Comparison of ENCODE assay signal across 8 cellular contexts in the genomic region with DNA sequence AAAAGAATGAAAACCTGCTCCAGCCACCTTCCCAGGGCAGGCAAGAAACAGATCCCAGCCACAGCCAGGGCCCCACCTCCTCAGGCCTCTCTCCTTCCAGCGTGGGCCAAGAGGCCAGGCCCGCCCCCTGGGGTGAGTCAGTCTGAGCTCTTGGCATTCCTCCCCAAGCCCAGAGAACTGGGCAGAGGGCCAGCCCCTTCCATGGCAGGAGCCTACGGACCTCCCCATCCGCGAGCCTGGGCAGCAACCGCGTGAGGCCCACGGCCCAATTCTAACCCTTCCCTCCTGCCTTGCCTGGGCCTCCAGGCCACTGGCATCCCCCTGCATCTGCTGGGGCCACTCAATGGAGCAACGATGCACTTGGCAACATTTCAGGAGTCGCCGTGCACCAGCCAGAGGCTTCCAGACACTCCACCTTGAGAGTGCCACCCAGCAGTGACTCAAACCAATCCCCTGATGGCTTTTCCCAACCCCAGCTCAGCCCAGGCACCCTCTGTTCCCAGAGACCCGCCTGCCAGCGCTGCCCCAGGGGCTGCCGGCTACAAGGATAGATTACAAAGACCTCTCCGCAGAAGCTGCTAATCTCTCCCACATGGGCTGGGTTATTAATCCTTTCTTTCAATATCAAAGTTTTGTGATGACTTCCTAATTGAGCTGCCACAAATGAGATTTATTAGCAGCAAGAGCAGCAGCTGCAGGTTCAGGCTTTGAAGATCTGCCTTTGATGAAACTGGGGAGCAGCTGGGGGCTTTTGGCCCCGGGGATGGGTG.
A peak's percentile ranks its signal among the peaks of the same experiment; 100 is the strongest.
DNase-seq lines count a peak whose midpoint lies in the region; ATAC-seq and TF ChIP-seq lines count a peak whose summit lies in the region.

No MANE protein-coding gene starts in this region.

- H3K36me3 Mint-ChIP-seq in effector memory CD8-positive, alpha-beta T cell (ENCODE audit: insufficient read depth) = peaks cover 57% of the 10 kb centered on the region

- peak overlapping the region; percentile 63 for H3K9ac ChIP-seq in HCT116 (ENCODE audit: low read length)

- peak overlapping the region; percentile 80 for H2AFZ ChIP-seq in HCT116 (ENCODE audit: low read depth, low read length, poor library complexity, severe bottlenecking)

- intact Hi-C loops in A673 (cut with micrococcal nuclease; ENCODE audit: unreplicated experiment) (no loop called here), HCT116 (cut with micrococcal nuclease) (loop anchor here (5.0 kb wide), 1 partner anchor 131 kb away; no protein-coding TSS in a partner anchor), testis (cut with DNase I; ENCODE audit: low total_unique reads) (no loop called here)

- peak overlapping the region; percentile 79 to 82 for H3K27ac Mint-ChIP-seq in effector memory CD8-positive, alpha-beta T cell

- no peaks in the 10 kb centered on the region for H4K20me1 ChIP-seq in HCT116 (ENCODE audit: insufficient read depth)

- BruUV-seq in A673 (replicated peaks; lab: Mats Ljungman, UMichigan) (no TSS peak), HCT116 (replicated peaks; lab: Mats Ljungman, UMichigan) (no TSS peak)

- H3K9me2 ChIP-seq in HCT116 (ENCODE audit: insufficient read depth) = no peaks in the 10 kb centered on the region

- RAD21 ChIA-PET in HCT116 (lab: Charles Lee; ENCODE audit: low non-redundant PET in 1 of 2, low total read pairs in 2 of 2, uncharacterized antibody in 2 of 2, unreplicated experiment in 2 of 2) = interaction anchor here (0.7 to 1.5 kb wide), 3 partner anchors 9 to 138 kb away, joined by 3 to 5 read pairs (median 3); no protein-coding TSS in a partner anchor

- H3K9me3 ChIP-seq in A673 (ENCODE audit: low read depth, low read length, poor library complexity, severe bottlenecking) (peaks cover 5% of the 10 kb centered on the region), HCT116 (ENCODE audit: control insufficient read depth in 1 of 2, insufficient read depth in 1 of 2, low read depth in 1 of 2, low read length in 2 of 2) (peaks cover 5 to 7% of the 10 kb centered on the region in 2 experiments; a peak in 1 of 4 replicates), testis (no peaks in the 10 kb centered on the region)

- H3K27ac ChIP-seq in A673 (ENCODE audit: low read depth, low read length, poor library complexity, severe bottlenecking) = no peak overlapping the region
- peak overlapping the region; percentile 66 for H3K27ac ChIP-seq in HCT116 (ENCODE audit: low read depth, low read length)
- peak overlapping the region in 1 of 2 donors; percentile 28 for H3K27ac ChIP-seq in testis

- no peaks in the 10 kb centered on the region for H3K27me3 Mint-ChIP-seq in effector memory CD8-positive, alpha-beta T cell

- peak overlapping the region in 1 of 2 donors; percentile 8 for H3K4me3 Mint-ChIP-seq in effector memory CD8-positive, alpha-beta T cell

- WGBS in testis, 2 donors = 23 to 37% methylated on average over 9 to 16 of the region's 16 CpGs

- no peaks in the 10 kb centered on the region for H3K27me3 ChIP-seq in A673 (replicated peaks; ENCODE audit: insufficient read depth, low read depth, low read length, poor library complexity)
- no peaks in the 10 kb centered on the region for H3K27me3 ChIP-seq in HCT116 (ENCODE audit: insufficient read depth, low read length)
- H3K27me3 ChIP-seq in testis = no peaks in the 10 kb centered on the region

- TF ChIP-seq POLR2A in HCT116 (IDR thresholded peaks at IDR 0.05; ENCODE audit: borderline replicate concordance, extremely low read depth, insufficient read depth, insufficient read length) = no peak
- TF ChIP-seq POLR2A in testis (IDR thresholded peaks at IDR 0.05) = no peak

- TF ChIP-seq CTCF in A673 (conservative IDR thresholded peaks at IDR 0.05; ENCODE audit: low read depth, low read length) (no peak), HCT116 (IDR thresholded peaks at IDR 0.05 in 2 of 3, conservative IDR thresholded peaks at IDR 0.05 in 1 of 3; ENCODE audit: borderline replicate concordance in 1 of 3, insufficient read depth in 1 of 3, low read depth in 2 of 3, low read length in 2 of 3) (no peak), testis (IDR thresholded peaks at IDR 0.05) (no peak)

- peak overlapping the region; percentile 100 for H3K4me2 ChIP-seq in HCT116 (ENCODE audit: low read length)

- CTCF ChIA-PET in A673 (lab: Charles Lee) = no interaction called here
- CTCF ChIA-PET in HCT116 (lab: Charles Lee) = interaction anchor here (1.6 to 1.8 kb wide), 2 partner anchors 30 to 469 kb away, joined by 3 to 12 read pairs; no protein-coding TSS in a partner anchor

- H3K9me3 Mint-ChIP-seq in effector memory CD8-positive, alpha-beta T cell = no peaks in the 10 kb centered on the region

- no peak for TF ChIP-seq RAD21 in HCT116 (IDR thresholded peaks at IDR 0.05; ENCODE audit: low read depth)

- ATAC-seq in HCT116 = peak; percentile 91
- no peak for ATAC-seq in effector memory CD8-positive, alpha-beta T cell (replicated peaks)
- no peak for ATAC-seq in HG03135 (IDR thresholded peaks at IDR 0.05; ENCODE audit: unreplicated experiment)

- H3K36me3 ChIP-seq in A673 (ENCODE audit: insufficient read depth, low read length, poor library complexity, severe bottlenecking) (no peaks in the 10 kb centered on the region), HCT116 (ENCODE audit: control insufficient read depth in 1 of 2, insufficient read depth in 2 of 2, low read length in 2 of 2) (no peaks in the 10 kb centered on the region), testis (ENCODE audit: low read depth, missing control alignments) (no peaks in the 10 kb centered on the region)

- H3K4me1 ChIP-seq in A673 (ENCODE audit: insufficient read depth, low read length, poor library complexity, severe bottlenecking) = peaks cover 12% of the 10 kb centered on the region
- H3K4me1 ChIP-seq in HCT116 (ENCODE audit: control insufficient read depth in 1 of 2, insufficient read depth in 2 of 2, low read length in 2 of 2) = peaks cover 18 to 23% of the 10 kb centered on the region in 2 experiments
- H3K4me1 ChIP-seq in testis = peaks cover 14% of the 10 kb centered on the region

- DNase-seq in A673 (ENCODE audit: low spot score) (peak; percentile 60), HCT116 (ENCODE audit: low read depth, low spot score) (peak; percentile 88), RPMI8226 (peak; percentile 72), lung microvascular endothelial cell (ENCODE audit: low read depth in 2 of 2) (peak; percentile 94 to 97), testis (peak; percentile 94)
- no peak for DNase-seq in effector memory CD8-positive, alpha-beta T cell
- DNase-seq in stimulated activated CD4-positive, alpha-beta T cell treated with anti-CD3 and anti-CD28 coated beads, Interleukin-4, amount 100 ng/mL, for 4 hours = no peak

- POLR2A ChIA-PET in A673 (lab: Charles Lee; ENCODE audit: low non-redundant PET) (no interaction called here), HCT116 (lab: Charles Lee) (interaction anchor here (0.6 to 1.3 kb wide), 3 partner anchors 10 to 391 kb away, joined by 3 to 4 read pairs (median 4); no protein-coding TSS in a partner anchor)

- H3K4me3 ChIP-seq in A673 (ENCODE audit: low read depth, low read length, poor library complexity, severe bottlenecking) (no peak overlapping the region), HCT116 (replicated peaks in 1 of 2; ENCODE audit: low read depth in 1 of 2, low read length in 2 of 2) (peak overlapping the region; percentile 46 to 62), testis (no peak overlapping the region)

- no peaks in the 10 kb centered on the region for H3K79me2 ChIP-seq in HCT116 (ENCODE audit: insufficient read depth, low read length)

- peaks cover 24 to 50% of the 10 kb centered on the region in 2 donors for H3K4me1 Mint-ChIP-seq in effector memory CD8-positive, alpha-beta T cell (ENCODE audit: low read depth in 2 of 2)

TF ChIP-seq in HCT116, 20 proteins besides CTCF, POLR2A, EP300 and RAD21:
- TF ChIP-seq EZH2phosphoT487 (IDR thresholded peaks at IDR 0.05; ENCODE audit: borderline replicate concordance) = no peak
- TF ChIP-seq EZH2 (IDR thresholded peaks at IDR 0.05) = no peak
- TF ChIP-seq CBX3 (IDR thresholded peaks at IDR 0.05; ENCODE audit: low read depth) = peak; percentile 46; the same call in 1 of the 2 replicates
- peak; percentile 81 for TF ChIP-seq FOSL1 (IDR thresholded peaks at IDR 0.05; ENCODE audit: low read depth)
- TF ChIP-seq EGR1 (IDR thresholded peaks at IDR 0.05; ENCODE audit: low read depth) = peak; percentile 85
- TF ChIP-seq SP1 (IDR thresholded peaks at IDR 0.05; ENCODE audit: low read depth) = peak; percentile 74
- TF ChIP-seq JUND (IDR thresholded peaks at IDR 0.05) = peak; percentile 76; the same call in 1 of the 2 replicates
- peak; percentile 68 for TF ChIP-seq MAX (IDR thresholded peaks at IDR 0.05)
- TF ChIP-seq, protein P1, sequence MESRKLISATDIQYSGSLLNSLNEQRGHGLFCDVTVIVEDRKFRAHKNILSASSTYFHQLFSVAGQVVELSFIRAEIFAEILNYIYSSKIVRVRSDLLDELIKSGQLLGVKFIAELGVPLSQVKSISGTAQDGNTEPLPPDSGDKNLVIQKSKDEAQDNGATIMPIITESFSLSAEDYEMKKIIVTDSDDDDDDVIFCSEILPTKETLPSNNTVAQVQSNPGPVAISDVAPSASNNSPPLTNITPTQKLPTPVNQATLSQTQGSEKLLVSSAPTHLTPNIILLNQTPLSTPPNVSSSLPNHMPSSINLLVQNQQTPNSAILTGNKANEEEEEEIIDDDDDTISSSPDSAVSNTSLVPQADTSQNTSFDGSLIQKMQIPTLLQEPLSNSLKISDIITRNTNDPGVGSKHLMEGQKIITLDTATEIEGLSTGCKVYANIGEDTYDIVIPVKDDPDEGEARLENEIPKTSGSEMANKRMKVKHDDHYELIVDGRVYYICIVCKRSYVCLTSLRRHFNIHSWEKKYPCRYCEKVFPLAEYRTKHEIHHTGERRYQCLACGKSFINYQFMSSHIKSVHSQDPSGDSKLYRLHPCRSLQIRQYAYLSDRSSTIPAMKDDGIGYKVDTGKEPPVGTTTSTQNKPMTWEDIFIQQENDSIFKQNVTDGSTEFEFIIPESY (IDR thresholded peaks at IDR 0.05; ENCODE audit: extremely low read depth, insufficient replicate concordance, low read length) = no peak
- peak; percentile 60 for TF ChIP-seq POLR2AphosphoS5 (IDR thresholded peaks at IDR 0.05; ENCODE audit: low read depth, low read length)

Comparison
In these comparisons a context has a peak if more than half of its experiments do, and no peak if none do; other contexts are left out.
1. DNase-seq: peak in A673 (single experiment), HCT116 (single experiment), RPMI8226 (single experiment), lung microvascular endothelial cell (2 of 2) and testis (single experiment); none in effector memory CD8-positive, alpha-beta T cell (0 of 3) and stimulated activated CD4-positive, alpha-beta T cell treated with anti-CD3 and anti-CD28 coated beads, Interleukin-4, amount 100 ng/mL, for 4 hours (0 of 2).
2. H3K4me3 ChIP-seq: peak in HCT116 (2 of 2); none in A673 (single experiment) and testis (0 of 2).